18 cellular contexts compared by ENCODE assay signal in the genomic region with DNA sequence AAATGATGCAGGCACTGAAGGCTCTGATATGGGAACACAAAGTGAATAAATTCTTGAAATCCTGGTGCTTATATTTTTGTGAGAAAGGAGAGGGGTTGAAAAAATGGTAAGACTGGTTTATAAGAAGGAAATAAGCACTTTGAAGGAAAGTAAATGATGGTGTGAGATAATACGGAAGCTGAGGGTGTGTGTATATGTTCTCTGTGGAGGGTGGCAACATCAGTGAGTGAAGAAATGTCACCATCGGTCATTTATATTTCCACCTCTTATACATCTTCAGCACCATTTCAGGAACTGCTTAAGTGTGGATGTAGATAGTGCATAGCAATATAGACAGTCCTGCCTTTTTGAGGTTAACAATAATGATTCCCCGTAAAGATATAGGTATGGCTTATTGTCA. TPM values are rescaled to one million over a fixed set of nuclear protein-coding genes. Genes with fewer than 3 reads are reported as not detected.
A peak's percentile ranks its signal among the peaks of the same experiment; 100 is the strongest.
DNase-seq lines count a peak whose midpoint lies in the region; ATAC-seq lines count a peak whose summit lies in the region.
"Had no signal": no experiment of that assay in that cellular context is flagged by ENCODE, and none has a peak within 500 bp of the region (broad histone marks: within the 10 kb centered on the region; RNA-seq: fewer than 3 reads in every experiment).

No MANE protein-coding gene starts in this region.

- H3K4me3 ChIP-seq in BLaER1 treated with 17β-estradiol and CSF1 and Interleukin-3, amounts not matched to agents 10 nM and 100 nM = peak overlapping the region in 6 of 10 experiments; percentile 2 to 53 (median 31); a peak in 7 of 20 replicates

- intact Hi-C loops in activated naive CD4-positive, alpha-beta T cell treated with anti-CD3 and anti-CD28 coated beads for 36 hours (cut with micrococcal nuclease) = no loop called here

- H3K4me3 Mint-ChIP-seq in activated naive CD4-positive, alpha-beta T cell treated with anti-CD3 and anti-CD28 coated beads, Interleukin-2, amount 50 U/mL, for 24 hours = peak overlapping the region; percentile 30
- no peak overlapping the region for H3K4me3 Mint-ChIP-seq in activated naive CD4-positive, alpha-beta T cell treated with anti-CD3 and anti-CD28 coated beads for 36 hours
- H3K4me3 Mint-ChIP-seq in central memory CD8-positive, alpha-beta T cell = peak overlapping the region; percentile 34
- H3K4me3 Mint-ChIP-seq in natural killer cell treated with Interleukin-12 subunit alpha and Interleukin-12 subunit beta and Interleukin-15 and Interleukin-18, amount 100 ng/mL, for 72 hours = peak overlapping the region; percentile 7
- H3K4me3 Mint-ChIP-seq: B cell; CD4-positive, alpha-beta T cell; HFFc6 had no signal

- CTCF ChIA-PET in activated naive CD4-positive, alpha-beta T cell treated with anti-CD3 and anti-CD28 coated beads for 36 hours (lab: Charles Lee) = no interaction called here

- H3K27ac Mint-ChIP-seq in activated naive CD4-positive, alpha-beta T cell treated with anti-CD3 and anti-CD28 coated beads, Interleukin-2, amount 50 U/mL, for 24 hours = no peak overlapping the region
- H3K27ac Mint-ChIP-seq in activated naive CD4-positive, alpha-beta T cell treated with anti-CD3 and anti-CD28 coated beads for 36 hours = no peak overlapping the region
- peak overlapping the region; percentile 11 for H3K27ac Mint-ChIP-seq in central memory CD8-positive, alpha-beta T cell (ENCODE audit: low read depth)
- peak overlapping the region; percentile 2 to 9 for H3K27ac Mint-ChIP-seq in natural killer cell treated with Interleukin-12 subunit alpha and Interleukin-12 subunit beta and Interleukin-15 and Interleukin-18, amount 100 ng/mL, for 72 hours
- H3K27ac Mint-ChIP-seq: B cell; CD4-positive, alpha-beta T cell; HFFc6 had no signal

- DNase-seq in activated naive CD4-positive, alpha-beta T cell treated with anti-CD3 and anti-CD28 coated beads for 36 hours = no peak
- DNase-seq in central memory CD8-positive, alpha-beta T cell (ENCODE audit: low spot score in 2 of 2) = no peak
- DNase-seq in natural killer cell treated with Interleukin-12 subunit alpha and Interleukin-12 subunit beta and Interleukin-15 and Interleukin-18, amount 100 ng/mL, for 72 hours (ENCODE audit: low spot score) = no peak
- DNase-seq in NCI-H510A treated with DMSO at 0.1 percent for 48 hours (lab: John Stamatoyannopoulos, UW) = no peak
- DNase-seq: 8988T; Caco-2; CD4-positive, alpha-beta T cell; GDM1; GOT3; H7; HFFc6 had no signal

- peaks cover 0 to 5% (median 0%) of the 10 kb centered on the region in 11 experiments; a peak in 1 of 22 replicates for H4K20me1 ChIP-seq in BLaER1 treated with 17β-estradiol and CSF1 and Interleukin-3, amounts not matched to agents 10 nM and 100 nM

- peaks cover 99 to 100% (median 100%) of the 10 kb centered on the region in 11 experiments for H3K36me3 ChIP-seq in BLaER1 treated with 17β-estradiol and CSF1 and Interleukin-3, amounts not matched to agents 10 nM and 100 nM

- no peak overlapping the region for H3K9ac ChIP-seq in BLaER1 treated with 17β-estradiol and CSF1 and Interleukin-3, amounts not matched to agents 10 nM and 100 nM

- peaks cover 5% of the 10 kb centered on the region for H3K9me3 Mint-ChIP-seq in activated naive CD4-positive, alpha-beta T cell treated with anti-CD3 and anti-CD28 coated beads, Interleukin-2, amount 50 U/mL, for 24 hours
- peaks cover 49% of the 10 kb centered on the region for H3K9me3 Mint-ChIP-seq in activated naive CD4-positive, alpha-beta T cell treated with anti-CD3 and anti-CD28 coated beads for 36 hours
- peaks cover under 1% of the 10 kb centered on the region for H3K9me3 Mint-ChIP-seq in central memory CD8-positive, alpha-beta T cell
- H3K9me3 Mint-ChIP-seq in natural killer cell treated with Interleukin-12 subunit alpha and Interleukin-12 subunit beta and Interleukin-15 and Interleukin-18, amount 100 ng/mL, for 72 hours = peaks cover 3% of the 10 kb centered on the region

- peaks cover 100% of the 10 kb centered on the region in 11 experiments for H3K9me3 ChIP-seq in BLaER1 treated with 17β-estradiol and CSF1 and Interleukin-3, amounts not matched to agents 10 nM and 100 nM (replicated peaks in 1 of 11)
- H3K9me3 ChIP-seq: Caco-2 had no signal

- peaks cover 57% of the 10 kb centered on the region for H3K36me3 Mint-ChIP-seq in activated naive CD4-positive, alpha-beta T cell treated with anti-CD3 and anti-CD28 coated beads, Interleukin-2, amount 50 U/mL, for 24 hours
- H3K36me3 Mint-ChIP-seq in activated naive CD4-positive, alpha-beta T cell treated with anti-CD3 and anti-CD28 coated beads for 36 hours (ENCODE audit: low read depth) = peaks cover 90% of the 10 kb centered on the region
- peaks cover 32% of the 10 kb centered on the region for H3K36me3 Mint-ChIP-seq in central memory CD8-positive, alpha-beta T cell (ENCODE audit: insufficient read depth)
- H3K36me3 Mint-ChIP-seq in natural killer cell treated with Interleukin-12 subunit alpha and Interleukin-12 subunit beta and Interleukin-15 and Interleukin-18, amount 100 ng/mL, for 72 hours = peaks cover 37% of the 10 kb centered on the region

- peaks cover 26% of the 10 kb centered on the region for H3K4me1 Mint-ChIP-seq in activated naive CD4-positive, alpha-beta T cell treated with anti-CD3 and anti-CD28 coated beads, Interleukin-2, amount 50 U/mL, for 24 hours
- H3K4me1 Mint-ChIP-seq in activated naive CD4-positive, alpha-beta T cell treated with anti-CD3 and anti-CD28 coated beads for 36 hours (ENCODE audit: low read depth) = peaks cover 14% of the 10 kb centered on the region
- peaks cover 20% of the 10 kb centered on the region for H3K4me1 Mint-ChIP-seq in central memory CD8-positive, alpha-beta T cell
- H3K4me1 Mint-ChIP-seq in natural killer cell treated with Interleukin-12 subunit alpha and Interleukin-12 subunit beta and Interleukin-15 and Interleukin-18, amount 100 ng/mL, for 72 hours (ENCODE audit: low read depth in 2 of 2) = peaks cover 27 to 41% of the 10 kb centered on the region in 2 donors

- no peaks in the 10 kb centered on the region for H3K27me3 ChIP-seq in BLaER1 treated with 17β-estradiol and CSF1 and Interleukin-3, amounts not matched to agents 10 nM and 100 nM

- no peak overlapping the region for H3K27ac ChIP-seq in BLaER1 treated with 17β-estradiol and CSF1 and Interleukin-3, amounts not matched to agents 10 nM and 100 nM
- H3K27ac ChIP-seq: C4-2B had no signal

- H3K4me2 ChIP-seq in BLaER1 treated with 17β-estradiol and CSF1 and Interleukin-3, amounts not matched to agents 10 nM and 100 nM = no peak overlapping the region

- H3K4me1 ChIP-seq in BLaER1 treated with 17β-estradiol and CSF1 and Interleukin-3, amounts not matched to agents 10 nM and 100 nM = no peaks in the 10 kb centered on the region
- H3K4me1 ChIP-seq: Caco-2 had no signal

- H3K27me3 Mint-ChIP-seq in activated naive CD4-positive, alpha-beta T cell treated with anti-CD3 and anti-CD28 coated beads, Interleukin-2, amount 50 U/mL, for 24 hours = no peaks in the 10 kb centered on the region
- no peaks in the 10 kb centered on the region for H3K27me3 Mint-ChIP-seq in activated naive CD4-positive, alpha-beta T cell treated with anti-CD3 and anti-CD28 coated beads for 36 hours (ENCODE audit: low read depth)
- no peaks in the 10 kb centered on the region for H3K27me3 Mint-ChIP-seq in central memory CD8-positive, alpha-beta T cell
- no peaks in the 10 kb centered on the region for H3K27me3 Mint-ChIP-seq in natural killer cell treated with Interleukin-12 subunit alpha and Interleukin-12 subunit beta and Interleukin-15 and Interleukin-18, amount 100 ng/mL, for 72 hours
- H3K27me3 Mint-ChIP-seq: B cell; CD4-positive, alpha-beta T cell had no signal

- ATAC-seq in central memory CD8-positive, alpha-beta T cell (replicated peaks; ENCODE audit: extremely low read depth, poor library complexity, severe bottlenecking) = no peak
- no peak for ATAC-seq in natural killer cell treated with Interleukin-12 subunit alpha and Interleukin-12 subunit beta and Interleukin-15 and Interleukin-18, amount 100 ng/mL, for 72 hours
- ATAC-seq in HG03469 (IDR thresholded peaks at IDR 0.05; ENCODE audit: unreplicated experiment) (no peak), HG02973 (IDR thresholded peaks at IDR 0.05; ENCODE audit: unreplicated experiment) (no peak)
- ATAC-seq: HCT116 had no signal

RNA-seq across cellular contexts. Expression of gene ZNF136, which starts 17.5 kb away (rescaled TPM):
- total RNA-seq in activated naive CD4-positive, alpha-beta T cell treated with anti-CD3 and anti-CD28 coated beads for 36 hours = 10 to 100 TPM in 1 of 2 experiments, 1 to 10 TPM in 1; 8.4 to 11.6 TPM
- 10 to 100 TPM; 12.1 to 20.9 TPM for total RNA-seq in natural killer cell treated with Interleukin-12 subunit alpha and Interleukin-12 subunit beta and Interleukin-15 and Interleukin-18, amount 100 ng/mL, for 72 hours

RNA-seq across cellular contexts. Expression of gene ZNF625, which starts 23.8 kb away (rescaled TPM):
- 1 to 10 TPM; 2.8 to 3.5 TPM for total RNA-seq in activated naive CD4-positive, alpha-beta T cell treated with anti-CD3 and anti-CD28 coated beads for 36 hours
- total RNA-seq in natural killer cell treated with Interleukin-12 subunit alpha and Interleukin-12 subunit beta and Interleukin-15 and Interleukin-18, amount 100 ng/mL, for 72 hours = 1 to 10 TPM; 5.1 to 7.8 TPM
- total RNA-seq: Caco-2 had no signal

RNA-seq across cellular contexts. Expression of gene ZNF20, which starts 40.2 kb away (rescaled TPM):
- total RNA-seq in activated naive CD4-positive, alpha-beta T cell treated with anti-CD3 and anti-CD28 coated beads for 36 hours = 1 to 10 TPM; 2.1 to 3.1 TPM
- total RNA-seq in natural killer cell treated with Interleukin-12 subunit alpha and Interleukin-12 subunit beta and Interleukin-15 and Interleukin-18, amount 100 ng/mL, for 72 hours = 1 to 10 TPM; 2.7 to 4.4 TPM

Comparison
In these comparisons a context has a peak if more than half of its experiments do, and no peak if none do; other contexts are left out.
1. H3K27ac Mint-ChIP-seq: peak in central memory CD8-positive, alpha-beta T cell (single experiment) and natural killer cell treated with Interleukin-12 subunit alpha and Interleukin-12 subunit beta and Interleukin-15 and Interleukin-18, amount 100 ng/mL, for 72 hours (2 of 2); none in activated naive CD4-positive, alpha-beta T cell treated with anti-CD3 and anti-CD28 coated beads, Interleukin-2, amount 50 U/mL, for 24 hours (single experiment) and activated naive CD4-positive, alpha-beta T cell treated with anti-CD3 and anti-CD28 coated beads for 36 hours (single experiment).